26 cellular contexts compared by ENCODE assay signal in the genomic region with DNA sequence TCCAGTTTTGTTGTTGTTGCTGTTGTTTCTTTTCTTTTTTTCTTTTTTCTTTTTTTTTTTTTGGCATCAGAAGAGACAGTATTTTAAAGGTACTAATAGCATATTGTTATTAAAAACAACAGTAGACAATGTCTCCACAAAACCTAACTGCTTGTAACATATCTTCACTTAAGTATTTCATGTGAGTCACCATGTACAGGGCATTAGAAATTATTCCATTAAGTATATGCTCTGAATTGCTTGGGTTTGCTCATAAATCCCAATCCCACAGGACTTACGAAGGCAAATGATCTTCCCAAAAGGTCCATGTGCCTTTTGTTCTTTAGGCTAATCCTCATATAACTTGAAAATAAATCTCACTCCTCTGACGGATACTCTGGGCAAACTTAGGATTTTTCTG. TPM values are rescaled to one million over a fixed set of nuclear protein-coding genes. Genes with fewer than 3 reads are reported as not detected.
"Had no signal": no experiment of that assay in that cellular context is flagged by ENCODE, and none has a peak within 500 bp of the region (broad histone marks: within the 10 kb centered on the region; RNA-seq: fewer than 3 reads in every experiment).

No MANE protein-coding gene starts in this region.

- H3K27me3 ChIP-seq: brain microvascular endothelial cell, Peyer's patch, SJSA1 had no signal

- H3K36me3 ChIP-seq: brain microvascular endothelial cell, Peyer's patch, SJSA1 had no signal

- H3K27ac ChIP-seq: brain microvascular endothelial cell, Peyer's patch, SJSA1 had no signal

- DNase-seq: activated CD4-positive, alpha-beta T cell treated with anti-CD3 and anti-CD28 coated beads, Interleukin-2, amount 10 ng/mL, durations not matched to agents 7 days and 5 days; activated CD4-positive, alpha-beta T cell treated with anti-CD3 and anti-CD28 coated beads, Interleukin-2, amount 50 U/mL, for 48 hours; activated CD8-positive, alpha-beta T cell treated with anti-CD3 and anti-CD28 coated beads, Interleukin-2, amount 10 ng/mL, durations not matched to agents 7 days and 5 days; activated gamma-delta T cell; activated naive CD4-positive, alpha-beta T cell treated with Interleukin-2 at 50 U/mL for 16 hours; activated naive CD8-positive, alpha-beta T cell treated with anti-CD3 and anti-CD28 coated beads, Interleukin-2, amount 10 ng/mL, durations not matched to agents 7 days and 5 days; activated T-cell treated with anti-CD3 and anti-CD28 coated beads, Interleukin-2, amount 50 U/mL, for 24 hours; anterior cingulate cortex; brain microvascular endothelial cell; central memory CD4-positive, alpha-beta T cell; Karpas-422; NCI-H1105; NCI-H1417 treated with DMSO at 0.1 percent for 48 hours; NCI-H187 treated with DMSO at 0.1 percent for 48 hours; NCI-H2081; NCI-H2171 treated with DMSO at 0.1 percent for 48 hours; NCI-H2227 treated with DMSO at 0.1 percent for 48 hours; NCI-H446 treated with DMSO at 0.1 percent for 48 hours; NK-92 treated with Interleukin-12 subunit alpha and Interleukin-12 subunit beta, amount 100 ng/mL, for 24 hours; PC-3; Peyer's patch; RPMI8226; SHP77 treated with DMSO at 0.1 percent for 48 hours; T1000 had no signal

- H3K4me3 ChIP-seq: Peyer's patch, SJSA1 had no signal

- H3K9me3 ChIP-seq: Peyer's patch, SJSA1 had no signal

RNA-seq across cellular contexts. Expression of a gene that starts 35.9 kb away (rescaled TPM):
- total RNA-seq: activated CD8-positive, alpha-beta T cell treated with anti-CD3 and anti-CD28 coated beads, Interleukin-2, amount 10 ng/mL, durations not matched to agents 7 days and 5 days; activated naive CD8-positive, alpha-beta T cell treated with anti-CD3 and anti-CD28 coated beads, Interleukin-2, amount 10 ng/mL, durations not matched to agents 7 days and 5 days; MCF 10A had no signal
